In the genomic region with DNA sequence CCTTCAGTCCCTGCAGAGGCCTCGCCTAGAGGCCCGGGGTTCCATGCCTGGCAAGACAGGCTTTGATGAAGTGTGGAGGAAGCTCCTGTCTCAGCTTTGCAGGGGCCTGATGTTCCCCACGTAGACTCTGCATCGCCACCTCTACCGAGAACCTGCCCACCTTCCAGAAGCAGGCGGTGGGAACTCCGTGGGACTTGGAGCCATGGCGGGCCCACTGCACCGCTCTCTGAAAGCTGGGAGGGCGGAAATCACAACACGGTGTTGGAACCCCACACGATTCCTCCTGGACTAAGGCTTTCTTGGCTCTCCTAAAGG, we compare ENCODE assay signal across 18 cellular contexts.
"Had no signal": no experiment of that assay in that cellular context is flagged by ENCODE, and none has a peak within 500 bp of the region (broad histone marks: within the 10 kb centered on the region; RNA-seq: fewer than 3 reads in every experiment).

No MANE protein-coding gene starts in this region.

- H3K27me3 ChIP-seq: adrenal gland, body of pancreas, colonic mucosa, right lobe of liver had no signal

- H3K27ac ChIP-seq: adrenal gland, body of pancreas, colonic mucosa, lower lobe of right lung, neural progenitor cell, right lobe of liver, upper lobe of left lung had no signal

- H3K4me3 ChIP-seq: adrenal gland, body of pancreas, colonic mucosa, lower lobe of right lung, neural progenitor cell, right lobe of liver, upper lobe of left lung had no signal

- H3K9me3 ChIP-seq: adrenal gland, body of pancreas, colonic mucosa, lower lobe of right lung, right lobe of liver, upper lobe of left lung had no signal

- DNase-seq: activated naive CD4-positive, alpha-beta T cell treated with anti-CD3 and anti-CD28 coated beads for 36 hours; activated naive CD8-positive, alpha-beta T cell treated with anti-CD3 and anti-CD28 coated beads for 36 hours; activated T-cell treated with anti-CD3 and anti-CD28 coated beads for 4 hours; activated T-cell treated with anti-CD3 and anti-CD28 coated beads, Interleukin-2, amount 50 U/mL, for 72 hours; aorta; body of pancreas; colonic mucosa; effector memory CD4-positive, alpha-beta T cell; lower lobe of right lung; mesenchymal stem cell; natural killer cell; right lobe of liver; stimulated activated CD4-positive, alpha-beta T cell treated with anti-CD3 and anti-CD28 coated beads, Interleukin-2, amount 100 ng/mL, for 48 hours; substantia nigra; T-helper 2 cell had no signal

- ATAC-seq: activated T-cell treated with anti-CD3 and anti-CD28 coated beads, Interleukin-2, amount 50 U/mL, for 72 hours; natural killer cell; right lobe of liver had no signal

- H3K36me3 ChIP-seq: adrenal gland, colonic mucosa, lower lobe of right lung, neural progenitor cell, right lobe of liver, upper lobe of left lung had no signal

- H3K4me1 ChIP-seq: adrenal gland, colonic mucosa, neural progenitor cell, right lobe of liver, upper lobe of left lung had no signal
